Comparison of ENCODE assay signal across 36 cellular contexts in genomic region chr5:160252916-160253315, GRCh38. TPM values are rescaled to one million over a fixed set of nuclear protein-coding genes. Genes with fewer than 3 reads are reported as not detected.
"Had no signal": no experiment of that assay in that cellular context is flagged by ENCODE, and none has a peak within 500 bp of the region (broad histone marks: within the 10 kb centered on the region; RNA-seq: fewer than 3 reads in every experiment).

No MANE protein-coding gene starts in this region.

- H3K4me1 ChIP-seq: ascending aorta, breast epithelium, gastroesophageal sphincter had no signal

- H3K4me3 Mint-ChIP-seq: activated B cell treated with CpG ODN at 0.5 μM for 24 hours; activated CD4-positive, alpha-beta memory T cell treated with anti-CD3 and anti-CD28 coated beads for 36 hours; activated CD8-positive, alpha-beta memory T cell treated with anti-CD3 and anti-CD28 coated beads, Interleukin-2, amount 10 ng/mL, durations not matched to agents 7 days and 5 days; activated CD8-positive, alpha-beta T cell treated with anti-CD3 and anti-CD28 coated beads, Interleukin-2, amount 10 ng/mL, durations not matched to agents 7 days and 5 days; activated naive CD4-positive, alpha-beta T cell treated with anti-CD3 and anti-CD28 coated beads, Interleukin-2, amount 10 ng/mL, durations not matched to agents 7 days and 5 days; activated naive CD8-positive, alpha-beta T cell treated with anti-CD3 and anti-CD28 coated beads, Interleukin-2, amount 10 ng/mL, durations not matched to agents 7 days and 5 days; brain; T-helper 17 cell; T-helper 2 cell treated with Interferon-gamma antibody and Interleukin-4, amounts not matched to agents 5 μg/mL and 100 μg/mL, for 36 hours had no signal

- ATAC-seq: activated CD4-positive, CD25-positive, alpha-beta regulatory T cell treated with anti-CD3 and anti-CD28 coated beads, Interleukin-2, amount 50 U/mL, for 24 hours; activated CD8-positive, alpha-beta memory T cell treated with anti-CD3 and anti-CD28 coated beads, Interleukin-2, amount 10 ng/mL, durations not matched to agents 7 days and 5 days; activated CD8-positive, alpha-beta T cell treated with anti-CD3 and anti-CD28 coated beads, Interleukin-2, amount 10 ng/mL, durations not matched to agents 7 days and 5 days; activated naive CD4-positive, alpha-beta T cell treated with anti-CD3 and anti-CD28 coated beads, Interleukin-2, amount 50 U/mL, for 72 hours; gastroesophageal sphincter; T-helper 17 cell had no signal

- H3K27me3 Mint-ChIP-seq: activated CD4-positive, alpha-beta memory T cell treated with anti-CD3 and anti-CD28 coated beads for 36 hours; brain had no signal

- H3K9me3 ChIP-seq: ascending aorta, breast epithelium, colonic mucosa, esophagus squamous epithelium, gastroesophageal sphincter had no signal

- H3K36me3 ChIP-seq: ascending aorta, breast epithelium, colonic mucosa had no signal

- H3K27ac ChIP-seq: ascending aorta, breast epithelium, colonic mucosa, epithelial cell of prostate, esophagus squamous epithelium, gastroesophageal sphincter, WERI-Rb-1 had no signal

- H3K4me1 Mint-ChIP-seq: activated B cell treated with CpG ODN at 0.5 μM for 24 hours; activated CD8-positive, alpha-beta memory T cell treated with anti-CD3 and anti-CD28 coated beads, Interleukin-2, amount 10 ng/mL, durations not matched to agents 7 days and 5 days; activated naive CD4-positive, alpha-beta T cell treated with anti-CD3 and anti-CD28 coated beads, Interleukin-2, amount 10 ng/mL, durations not matched to agents 7 days and 5 days; activated naive CD8-positive, alpha-beta T cell treated with anti-CD3 and anti-CD28 coated beads, Interleukin-2, amount 10 ng/mL, durations not matched to agents 7 days and 5 days; T-helper 17 cell had no signal

- H3K27me3 ChIP-seq: ascending aorta, breast epithelium, cardiac muscle cell, colonic mucosa, esophagus squamous epithelium, gastroesophageal sphincter had no signal

- H3K27ac Mint-ChIP-seq: activated B cell treated with CpG ODN at 0.5 μM for 24 hours; activated CD4-positive, alpha-beta memory T cell treated with anti-CD3 and anti-CD28 coated beads for 36 hours; activated CD8-positive, alpha-beta memory T cell treated with anti-CD3 and anti-CD28 coated beads, Interleukin-2, amount 10 ng/mL, durations not matched to agents 7 days and 5 days; activated CD8-positive, alpha-beta T cell treated with anti-CD3 and anti-CD28 coated beads, Interleukin-2, amount 10 ng/mL, durations not matched to agents 7 days and 5 days; activated naive CD4-positive, alpha-beta T cell treated with anti-CD3 and anti-CD28 coated beads, Interleukin-2, amount 10 ng/mL, durations not matched to agents 7 days and 5 days; activated naive CD4-positive, alpha-beta T cell treated with anti-CD3 and anti-CD28 coated beads, Interleukin-2, amount 50 U/mL, for 72 hours; activated naive CD8-positive, alpha-beta T cell treated with anti-CD3 and anti-CD28 coated beads, Interleukin-2, amount 10 ng/mL, durations not matched to agents 7 days and 5 days; T-helper 17 cell; T-helper 2 cell treated with Interferon-gamma antibody and Interleukin-4, amounts not matched to agents 5 μg/mL and 100 μg/mL, for 36 hours had no signal

- H3K36me3 Mint-ChIP-seq: activated CD4-positive, alpha-beta memory T cell treated with anti-CD3 and anti-CD28 coated beads for 36 hours; activated CD8-positive, alpha-beta memory T cell treated with anti-CD3 and anti-CD28 coated beads, Interleukin-2, amount 10 ng/mL, durations not matched to agents 7 days and 5 days; activated naive CD4-positive, alpha-beta T cell treated with anti-CD3 and anti-CD28 coated beads, Interleukin-2, amount 10 ng/mL, durations not matched to agents 7 days and 5 days; activated naive CD4-positive, alpha-beta T cell treated with anti-CD3 and anti-CD28 coated beads, Interleukin-2, amount 50 U/mL, for 72 hours; activated naive CD8-positive, alpha-beta T cell treated with anti-CD3 and anti-CD28 coated beads, Interleukin-2, amount 10 ng/mL, durations not matched to agents 7 days and 5 days had no signal

- H3K9me3 Mint-ChIP-seq: activated B cell treated with CpG ODN at 0.5 μM for 24 hours; activated CD4-positive, alpha-beta memory T cell treated with anti-CD3 and anti-CD28 coated beads for 36 hours; activated naive CD4-positive, alpha-beta T cell treated with anti-CD3 and anti-CD28 coated beads, Interleukin-2, amount 10 ng/mL, durations not matched to agents 7 days and 5 days; activated naive CD4-positive, alpha-beta T cell treated with anti-CD3 and anti-CD28 coated beads, Interleukin-2, amount 50 U/mL, for 72 hours; activated naive CD8-positive, alpha-beta T cell treated with anti-CD3 and anti-CD28 coated beads, Interleukin-2, amount 10 ng/mL, durations not matched to agents 7 days and 5 days; brain; T-helper 2 cell treated with Interferon-gamma antibody and Interleukin-4, amounts not matched to agents 5 μg/mL and 100 μg/mL, for 36 hours had no signal

- H3K4me3 ChIP-seq: ascending aorta, breast epithelium, cardiac muscle cell, colonic mucosa, esophagus squamous epithelium, gastroesophageal sphincter had no signal

- DNase-seq: activated B cell treated with CpG ODN at 0.5 μM for 24 hours; activated CD4-positive, alpha-beta memory T cell treated with anti-CD3 and anti-CD28 coated beads for 36 hours; activated CD4-positive, alpha-beta T cell treated with anti-CD3 and anti-CD28 coated beads for 48 hours; activated CD8-positive, alpha-beta memory T cell treated with anti-CD3 and anti-CD28 coated beads, Interleukin-2, amount 10 ng/mL, durations not matched to agents 7 days and 5 days; activated CD8-positive, alpha-beta memory T cell treated with anti-CD3 and anti-CD28 coated beads, Interleukin-2, amount 50 U/mL, for 4 hours; activated CD8-positive, alpha-beta T cell treated with anti-CD3 and anti-CD28 coated beads, Interleukin-2, amount 10 ng/mL, durations not matched to agents 7 days and 5 days; activated gamma-delta T cell; activated naive CD4-positive, alpha-beta T cell; activated naive CD4-positive, alpha-beta T cell treated with anti-CD3 and anti-CD28 coated beads, Interleukin-2, amount 10 ng/mL, durations not matched to agents 7 days and 5 days; activated naive CD8-positive, alpha-beta T cell treated with anti-CD3 and anti-CD28 coated beads, Interleukin-2, amount 10 ng/mL, durations not matched to agents 7 days and 5 days; activated T-cell treated with anti-CD3 and anti-CD28 coated beads, Interleukin-2, amount 50 U/mL, for 1 hour; activated T-cell treated with anti-CD3 and anti-CD28 coated beads, Interleukin-2, amount 50 U/mL, for 48 hours; central memory CD4-positive, alpha-beta T cell; cerebellar nuclear complex; colonic mucosa; effector CD8-positive, alpha-beta T cell; esophagus squamous epithelium; foreskin melanocyte; head of caudate nucleus; T-helper 1 cell; T-helper 17 cell; T1000; WERI-Rb-1 had no signal

RNA-seq across cellular contexts. Expression of gene FABP6, which starts 23.6 kb away (rescaled TPM):
- total RNA-seq: activated B cell treated with CpG ODN at 0.5 μM for 24 hours; activated CD4-positive, alpha-beta memory T cell treated with anti-CD3 and anti-CD28 coated beads for 36 hours; activated CD8-positive, alpha-beta memory T cell treated with anti-CD3 and anti-CD28 coated beads for 36 hours; activated CD8-positive, alpha-beta memory T cell treated with anti-CD3 and anti-CD28 coated beads, Interleukin-2, amount 10 ng/mL, durations not matched to agents 7 days and 5 days; activated CD8-positive, alpha-beta T cell treated with anti-CD3 and anti-CD28 coated beads, Interleukin-2, amount 10 ng/mL, durations not matched to agents 7 days and 5 days; activated naive CD4-positive, alpha-beta T cell treated with anti-CD3 and anti-CD28 coated beads, Interleukin-2, amount 50 U/mL, for 72 hours; activated naive CD8-positive, alpha-beta T cell treated with anti-CD3 and anti-CD28 coated beads, Interleukin-2, amount 10 ng/mL, durations not matched to agents 7 days and 5 days; ascending aorta; breast epithelium; cardiac muscle cell; colonic mucosa; dermis microvascular lymphatic vessel endothelial cell; fibroblast of lung; fibroblast of villous mesenchyme; gastroesophageal sphincter; T-helper 17 cell had no signal
- polyA plus RNA-seq: fibroblast of lung had no signal

RNA-seq across cellular contexts. Expression of gene CCNJL, which starts 59.4 kb away (rescaled TPM):
- total RNA-seq: activated CD4-positive, alpha-beta memory T cell treated with anti-CD3 and anti-CD28 coated beads for 36 hours; ascending aorta; fibroblast of lung had no signal
